8 cellular contexts compared by ENCODE assay signal in genomic region chr6:107822154-107823046, GRCh38. TPM values are rescaled to one million over a fixed set of nuclear protein-coding genes. Genes with fewer than 3 reads are reported as not detected.
A peak's percentile ranks its signal among the peaks of the same experiment; 100 is the strongest.
DNase-seq lines count a peak whose midpoint lies in the region; ATAC-seq and TF ChIP-seq lines count a peak whose summit lies in the region.

No MANE protein-coding gene starts in this region.

- ATAC-seq in GM21723 (IDR thresholded peaks at IDR 0.05; ENCODE audit: unreplicated experiment): peak; percentile 82

- H3K4me1 ChIP-seq in endodermal cell (ENCODE audit: control insufficient read depth, insufficient read depth, low read length): no peaks in the 10 kb centered on the region
- peaks cover 19% of the 10 kb centered on the region for H3K4me1 ChIP-seq in vagina

- intact Hi-C loops in vagina (cut with DNase I): no loop called here

- H3K9ac ChIP-seq in endodermal cell (ENCODE audit: extremely low read depth, low read length, poor library complexity, severe bottlenecking): no peak overlapping the region

- H3K9me3 Mint-ChIP-seq in T-helper 2 cell treated with Interferon-gamma antibody and Interleukin-4, amounts not matched to agents 5 μg/mL and 100 μg/mL, for 36 hours: no peaks in the 10 kb centered on the region
- H3K9me3 Mint-ChIP-seq in endodermal cell: no peaks in the 10 kb centered on the region
- H3K9me3 Mint-ChIP-seq in type B pancreatic cell: no peaks in the 10 kb centered on the region

- peaks cover 64% of the 10 kb centered on the region for H3K4me1 Mint-ChIP-seq in T-helper 2 cell treated with Interferon-gamma antibody and Interleukin-4, amounts not matched to agents 5 μg/mL and 100 μg/mL, for 36 hours (ENCODE audit: low read depth)
- H3K4me1 Mint-ChIP-seq in endodermal cell (peaks cover 18% of the 10 kb centered on the region), type B pancreatic cell (ENCODE audit: unreplicated experiment) (peaks cover 51% of the 10 kb centered on the region)

- H3K4me3 ChIP-seq in endodermal cell (ENCODE audit: low read length) (no peak overlapping the region), vagina (no peak overlapping the region)

- WGBS in endodermal cell (ENCODE audit: insufficient coverage in 1 of 2, insufficient read length in 1 of 2), 2 experiments: 80 to 96% methylated on average over 5 to 9 of the region's 9 CpGs

- peak overlapping the region; percentile 93 for H3K4me3 Mint-ChIP-seq in T-helper 2 cell treated with Interferon-gamma antibody and Interleukin-4, amounts not matched to agents 5 μg/mL and 100 μg/mL, for 36 hours
- H3K4me3 Mint-ChIP-seq in endodermal cell (no peak overlapping the region), type B pancreatic cell (no peak overlapping the region)

- H3K27me3 Mint-ChIP-seq in T-helper 2 cell treated with Interferon-gamma antibody and Interleukin-4, amounts not matched to agents 5 μg/mL and 100 μg/mL, for 36 hours (ENCODE audit: low read depth): no peaks in the 10 kb centered on the region
- peaks cover 29% of the 10 kb centered on the region for H3K27me3 Mint-ChIP-seq in endodermal cell (ENCODE audit: insufficient read depth)
- H3K27me3 Mint-ChIP-seq in type B pancreatic cell: peaks cover 12% of the 10 kb centered on the region

- TF ChIP-seq CTCF in endodermal cell (conservative IDR thresholded peaks at IDR 0.05) (no peak), vagina (IDR thresholded peaks at IDR 0.05) (no peak), type B pancreatic cell (conservative IDR thresholded peaks at IDR 0.05) (no peak)

- POLR2A ChIA-PET in HEK293T (lab: Yijun Ruan, JAX): no interaction called here

- DNase-seq in AML-193 (lab: John Stamatoyannopoulos, UW) (peak; percentile 17 to 22), endodermal cell (peak; percentile 35), vagina (ENCODE audit: extremely low spot score in 2 of 2) (no peak), HEK293T (ENCODE audit: extremely low spot score) (no peak), SW480 (ENCODE audit: low spot score) (no peak), type B pancreatic cell (ENCODE audit: extremely low spot score, unreplicated experiment) (no peak)
- DNase-seq in T-helper 2 cell treated with Interferon-gamma antibody and Interleukin-4, amounts not matched to agents 5 μg/mL and 100 μg/mL, for 36 hours (ENCODE audit: low spot score): peak; percentile 58

- H3K27ac ChIP-seq in endodermal cell (ENCODE audit: low read depth, low read length) (no peak overlapping the region), vagina (peak overlapping the region; percentile 5)

- H3K9me3 ChIP-seq in endodermal cell (ENCODE audit: control insufficient read depth, low read length) (no peaks in the 10 kb centered on the region), vagina (no peaks in the 10 kb centered on the region)

- no peaks in the 10 kb centered on the region for H3K36me3 ChIP-seq in endodermal cell (ENCODE audit: control insufficient read depth, insufficient read depth, low read length)
- H3K36me3 ChIP-seq in vagina: no peaks in the 10 kb centered on the region

- CTCF ChIA-PET in HEK293T (lab: Yijun Ruan, JAX): interaction anchor here (0.7 kb wide), 2 partner anchors 8 to 22 kb away, joined by 3 read pairs; no protein-coding TSS in a partner anchor

- no peak for TF ChIP-seq POLR2A in vagina (IDR thresholded peaks at IDR 0.05)

- H3K27me3 ChIP-seq in endodermal cell (ENCODE audit: control insufficient read depth, insufficient read depth, low read length, poor library complexity, severe bottlenecking) (peaks cover 33% of the 10 kb centered on the region), vagina (no peaks in the 10 kb centered on the region)

- H3K27ac Mint-ChIP-seq in T-helper 2 cell treated with Interferon-gamma antibody and Interleukin-4, amounts not matched to agents 5 μg/mL and 100 μg/mL, for 36 hours: peak overlapping the region; percentile 99
- H3K27ac Mint-ChIP-seq in endodermal cell (no peak overlapping the region), type B pancreatic cell (no peak overlapping the region)

- H3K36me3 Mint-ChIP-seq in T-helper 2 cell treated with Interferon-gamma antibody and Interleukin-4, amounts not matched to agents 5 μg/mL and 100 μg/mL, for 36 hours (ENCODE audit: low read depth): peaks cover 2% of the 10 kb centered on the region
- H3K36me3 Mint-ChIP-seq in endodermal cell (ENCODE audit: low read depth): no peaks in the 10 kb centered on the region
- no peaks in the 10 kb centered on the region for H3K36me3 Mint-ChIP-seq in type B pancreatic cell

TF ChIP-seq in HEK293T, 16 proteins besides CTCF, POLR2A, EP300 and RAD21:
- TF ChIP-seq ARNT (IDR thresholded peaks at IDR 0.05) (no peak), TARDBP (IDR thresholded peaks at IDR 0.05) (no peak), ZNF384 (IDR thresholded peaks at IDR 0.05) (no peak), FOXK2 (IDR thresholded peaks at IDR 0.05) (no peak), SUZ12 (IDR thresholded peaks at IDR 0.05) (no peak), CTBP1 (IDR thresholded peaks at IDR 0.05; ENCODE audit: borderline replicate concordance) (no peak), PKNOX1 (IDR thresholded peaks at IDR 0.05) (no peak), ELF4 (IDR thresholded peaks at IDR 0.05) (no peak), BHLHE40 (IDR thresholded peaks at IDR 0.05; ENCODE audit: borderline replicate concordance) (no peak), NFRKB (IDR thresholded peaks at IDR 0.05) (no peak), FOXM1 (IDR thresholded peaks at IDR 0.05; ENCODE audit: borderline replicate concordance) (no peak), FOXA1 (IDR thresholded peaks at IDR 0.05) (no peak), LEF1 (IDR thresholded peaks at IDR 0.05; ENCODE audit: borderline replicate concordance) (no peak), HDGF (IDR thresholded peaks at IDR 0.05; ENCODE audit: borderline replicate concordance) (no peak)

RNA-seq across cellular contexts. Expression of gene SCML4, which starts 1.7 kb away (rescaled TPM):
- total RNA-seq in endodermal cell (not detected), vagina (7.6 TPM), type B pancreatic cell (ENCODE audit: low replicate concordance) (0.33 and 0.43 TPM in 2 replicates)
- 0.50 TPM for polyA plus RNA-seq in endodermal cell (2013, experiment 1 of 2)
- 0.58 TPM for polyA plus RNA-seq in endodermal cell (2013, experiment 2 of 2)

Comparison
In these comparisons a context has a peak if more than half of its experiments do, and no peak if none do; other contexts are left out.
1. DNase-seq: peak in AML-193 (2 of 2), T-helper 2 cell treated with Interferon-gamma antibody and Interleukin-4, amounts not matched to agents 5 μg/mL and 100 μg/mL, for 36 hours (single experiment) and endodermal cell (single experiment); none in vagina (0 of 2), HEK293T (single experiment), SW480 (single experiment) and type B pancreatic cell (single experiment).